1 cellular context compared by ENCODE assay signal in genomic region chr22:40399661-40400060, GRCh38.
TF ChIP-seq lines count a peak whose summit lies in the region.

No MANE protein-coding gene starts in this region.

TF ChIP-seq in GM12878, 131 proteins besides CTCF, POLR2A, EP300 and RAD21 (continued from another document):
- no peak for TF ChIP-seq ZBTB33 (IDR thresholded peaks at IDR 0.05)
TF ChIP-seq in GM12878: peak in this region for 0.
